In genomic region chr10:20893297-20893696, GRCh38 we compare ENCODE assay signal across 19 cellular contexts. TPM values are rescaled to one million over a fixed set of nuclear protein-coding genes. Genes with fewer than 3 reads are reported as not detected.
"Had no signal": no experiment of that assay in that cellular context is flagged by ENCODE, and none has a peak within 500 bp of the region (broad histone marks: within the 10 kb centered on the region; RNA-seq: fewer than 3 reads in every experiment).

No MANE protein-coding gene starts in this region.

- H3K27ac Mint-ChIP-seq: immature natural killer cell; memory B cell; natural killer cell treated with Interleukin-12 subunit alpha and Interleukin-12 subunit beta and Interleukin-15 and Interleukin-18, amount 100 ng/mL, for 72 hours; stimulated activated effector memory CD8-positive, alpha-beta T cell treated with anti-CD3 and anti-CD28 coated beads, Interleukin-12 subunit alpha, Interleukin-12 subunit beta, amount 100 ng/mL, for 72 hours; type B pancreatic cell had no signal

- H3K36me3 ChIP-seq: neural progenitor cell, ovary, right lobe of liver had no signal

- H3K27me3 ChIP-seq: dorsolateral prefrontal cortex, neural progenitor cell, ovary, right lobe of liver, suprapubic skin, thyroid gland had no signal

- H3K9me3 ChIP-seq: ovary, right lobe of liver, suprapubic skin, thyroid gland had no signal

- H3K27ac ChIP-seq: dorsolateral prefrontal cortex, neural progenitor cell, ovary, right lobe of liver, suprapubic skin, thyroid gland had no signal

- H3K4me1 ChIP-seq: thyroid gland had no signal

- H3K4me3 ChIP-seq: dorsolateral prefrontal cortex, neural progenitor cell, ovary, right lobe of liver, suprapubic skin, thyroid gland had no signal

- DNase-seq: cortex of kidney; dorsolateral prefrontal cortex; effector CD8-positive, alpha-beta T cell; foreskin melanocyte; immature natural killer cell; midbrain; nucleus accumbens; ovary; right lobe of liver; stimulated activated CD4-positive, alpha-beta T cell treated with anti-CD3 and anti-CD28 coated beads, Interleukin-4, amount 100 ng/mL, for 1 hour; stimulated activated CD8-positive, alpha-beta memory T cell treated with anti-CD3 and anti-CD28 coated beads, Interleukin-4, amount 100 ng/mL, for 48 hours; stimulated activated naive CD8-positive, alpha-beta T cell treated with anti-CD3 and anti-CD28 coated beads, Interleukin-15, Interleukin-2, amounts not matched to agents 100 U/mL and 50 U/mL, for 24 hours; thyroid gland had no signal

- H3K4me1 Mint-ChIP-seq: immature natural killer cell; memory B cell; stimulated activated effector memory CD8-positive, alpha-beta T cell treated with anti-CD3 and anti-CD28 coated beads, Interleukin-12 subunit alpha, Interleukin-12 subunit beta, amount 100 ng/mL, for 72 hours had no signal

- ATAC-seq: natural killer cell treated with Interleukin-12 subunit alpha and Interleukin-12 subunit beta and Interleukin-15 and Interleukin-18, amount 100 ng/mL, for 72 hours; right lobe of liver; stimulated activated effector memory CD8-positive, alpha-beta T cell treated with anti-CD3 and anti-CD28 coated beads, Interleukin-12 subunit alpha, Interleukin-12 subunit beta, amount 100 ng/mL, for 72 hours; stimulated activated naive CD8-positive, alpha-beta T cell treated with anti-CD3 and anti-CD28 coated beads, Interleukin-15, Interleukin-2, amounts not matched to agents 100 U/mL and 50 U/mL, for 24 hours had no signal

- H3K4me3 Mint-ChIP-seq: immature natural killer cell; memory B cell; natural killer cell treated with Interleukin-12 subunit alpha and Interleukin-12 subunit beta and Interleukin-15 and Interleukin-18, amount 100 ng/mL, for 72 hours; neural progenitor cell; stimulated activated effector memory CD8-positive, alpha-beta T cell treated with anti-CD3 and anti-CD28 coated beads, Interleukin-12 subunit alpha, Interleukin-12 subunit beta, amount 100 ng/mL, for 72 hours; type B pancreatic cell had no signal

- H3K27me3 Mint-ChIP-seq: type B pancreatic cell had no signal

- H3K36me3 Mint-ChIP-seq: immature natural killer cell; memory B cell; natural killer cell treated with Interleukin-12 subunit alpha and Interleukin-12 subunit beta and Interleukin-15 and Interleukin-18, amount 100 ng/mL, for 72 hours; stimulated activated effector memory CD8-positive, alpha-beta T cell treated with anti-CD3 and anti-CD28 coated beads, Interleukin-12 subunit alpha, Interleukin-12 subunit beta, amount 100 ng/mL, for 72 hours had no signal

- H3K9me3 Mint-ChIP-seq: immature natural killer cell; memory B cell; natural killer cell treated with Interleukin-12 subunit alpha and Interleukin-12 subunit beta and Interleukin-15 and Interleukin-18, amount 100 ng/mL, for 72 hours; neural progenitor cell; type B pancreatic cell had no signal

RNA-seq across cellular contexts. Expression of gene NEBL, which starts 3.8 kb away (rescaled TPM):
- total RNA-seq: natural killer cell treated with Interleukin-12 subunit alpha and Interleukin-12 subunit beta and Interleukin-15 and Interleukin-18, amount 100 ng/mL, for 72 hours had no signal
